Comparison of ENCODE assay signal across 17 cellular contexts in the genomic region with DNA sequence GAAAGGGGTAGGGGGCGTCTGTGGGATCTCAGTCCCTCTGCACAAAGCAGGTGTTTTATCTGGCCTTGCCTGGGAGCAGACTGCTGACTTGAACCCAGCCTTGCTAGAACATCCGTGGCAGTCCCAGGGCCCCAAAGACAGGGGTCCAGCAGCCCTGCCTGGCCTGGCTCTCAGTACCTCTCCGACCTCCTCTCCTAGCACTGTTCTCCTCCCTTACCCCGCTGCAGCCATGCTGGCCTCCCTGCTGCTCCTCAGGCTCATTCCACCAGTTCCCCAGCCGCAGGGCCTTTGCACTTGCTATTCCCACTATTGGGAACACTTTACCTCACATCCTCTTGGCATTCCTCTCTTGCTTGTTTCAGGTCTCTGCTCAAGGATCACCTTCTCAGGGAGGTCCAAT. TPM values are rescaled to one million over a fixed set of nuclear protein-coding genes. Genes with fewer than 3 reads are reported as not detected.
DNase-seq lines count a peak whose midpoint lies in the region; ATAC-seq, FAIRE-seq and TF ChIP-seq lines count a peak whose summit lies in the region.
"Had no signal": no experiment of that assay in that cellular context is flagged by ENCODE, and none has a peak within 500 bp of the region (broad histone marks: within the 10 kb centered on the region; RNA-seq: fewer than 3 reads in every experiment).

No MANE protein-coding gene starts in this region.

- H3K36me3 Mint-ChIP-seq in natural killer cell treated with Interleukin-12 subunit alpha and Interleukin-12 subunit beta and Interleukin-15 and Interleukin-18, amount 100 ng/mL, for 72 hours: no peaks in the 10 kb centered on the region
- H3K36me3 Mint-ChIP-seq in natural killer cell: no peaks in the 10 kb centered on the region
- H3K36me3 Mint-ChIP-seq: CD8-positive, alpha-beta memory T cell had no signal

- peak overlapping the region; percentile 75 for H2BK15ac ChIP-seq in neuronal stem cell (ENCODE audit: low read length)

- H3K4me1 ChIP-seq in HepG2 (ENCODE audit: insufficient read depth, low read length) (peaks cover 79% of the 10 kb centered on the region), neuronal stem cell (ENCODE audit: control insufficient read depth in 2 of 2, insufficient read depth in 1 of 2, low read depth in 1 of 2, low read length in 2 of 2) (no peaks in the 10 kb centered on the region)

- TF ChIP-seq POLR2A in HepG2 (IDR thresholded peaks at IDR 0.05; ENCODE audit: insufficient read depth in 1 of 2, low read depth in 2 of 2, low read length in 2 of 2): no peak

- no peak overlapping the region for H3K4ac ChIP-seq in neuronal stem cell (ENCODE audit: low read length)

- H4K91ac ChIP-seq in neuronal stem cell (ENCODE audit: low read depth, low read length, poor library complexity): no peak overlapping the region

- no peak overlapping the region for H3K27ac ChIP-seq in HepG2 (ENCODE audit: extremely low read length, insufficient read depth, low read length)
- no peak overlapping the region for H3K27ac ChIP-seq in neuronal stem cell (replicated peaks; ENCODE audit: low read length)
- H3K27ac ChIP-seq: BLaER1 had no signal

- H3K9me3 ChIP-seq in HepG2 (ENCODE audit: low read length): no peaks in the 10 kb centered on the region
- no peaks in the 10 kb centered on the region for H3K9me3 ChIP-seq in neuronal stem cell (replicated peaks in 1 of 2; ENCODE audit: control insufficient read depth in 2 of 2, insufficient read depth in 1 of 2, low read depth in 1 of 2, low read length in 2 of 2)
- H3K9me3 ChIP-seq: BLaER1, Caco-2 had no signal

- 63% methylated on average over 5 of the region's 5 CpGs for WGBS in HepG2 (ENCODE audit: low lambda C conversion rate)
- WGBS in neuronal stem cell (ENCODE audit: extremely low coverage in 2 of 2, insufficient read length in 2 of 2, insufficient replicate concordance in 1 of 2), 2 donors: no CpG with 5 or more reads among the region's 5 CpGs

- H3K4me2 ChIP-seq in HepG2 (ENCODE audit: low read depth, low read length): no peak overlapping the region
- no peak overlapping the region for H3K4me2 ChIP-seq in neuronal stem cell (ENCODE audit: insufficient read depth, low read length, poor library complexity, severe bottlenecking)
- H3K4me2 ChIP-seq: BLaER1 had no signal

- no peak overlapping the region for H3K4me3 Mint-ChIP-seq in natural killer cell treated with Interleukin-12 subunit alpha and Interleukin-12 subunit beta and Interleukin-15 and Interleukin-18, amount 100 ng/mL, for 72 hours
- H3K4me3 Mint-ChIP-seq in natural killer cell: no peak overlapping the region
- H3K4me3 Mint-ChIP-seq: CD8-positive, alpha-beta memory T cell had no signal

- H2BK5ac ChIP-seq in neuronal stem cell (ENCODE audit: low read length): no peak overlapping the region

- H2BK12ac ChIP-seq in neuronal stem cell (ENCODE audit: low read length): no peak overlapping the region

- POLR2A ChIA-PET in HepG2 (lab: Yijun Ruan, JAX): interaction anchor here (2.0 to 3.6 kb wide), 3 partner anchors 39 to 46 kb away, joined by 7 to 16 read pairs (median 16); partner anchors contain the start of gene DUSP1

- H3K36me3 ChIP-seq in HepG2 (replicated peaks in 1 of 2; ENCODE audit: control insufficient read depth in 1 of 2, insufficient read depth in 2 of 2, low read length in 2 of 2): no peaks in the 10 kb centered on the region
- no peaks in the 10 kb centered on the region for H3K36me3 ChIP-seq in neuronal stem cell (replicated peaks in 1 of 2; ENCODE audit: control insufficient read depth in 2 of 2, insufficient read depth in 2 of 2, low read length in 2 of 2)
- H3K36me3 ChIP-seq: BLaER1 had no signal

- no peaks in the 10 kb centered on the region for H4K20me1 ChIP-seq in HepG2 (ENCODE audit: insufficient read depth, low read length)
- H4K20me1 ChIP-seq: BLaER1 had no signal

- H3K23ac ChIP-seq in neuronal stem cell (ENCODE audit: low read depth, low read length, poor library complexity): peak overlapping the region; percentile 11

- TF ChIP-seq EP300 in HepG2 (IDR thresholded peaks at IDR 0.05; ENCODE audit: low read depth in 2 of 2, low read length in 2 of 2) (no peak), HepG2 (CRISPR knock-in tag; IDR thresholded peaks at IDR 0.05; ENCODE audit: borderline replicate concordance) (no peak)

- BruUV-seq in HepG2 (replicated peaks; lab: Mats Ljungman, UMichigan): no TSS peak

- CTCF ChIA-PET in HepG2 (lab: Yijun Ruan, JAX; ENCODE audit: low intra/inter-chr PET ratio, low total read pairs): no interaction called here

- peaks cover 32 to 40% of the 10 kb centered on the region in 2 donors for H3K27me3 Mint-ChIP-seq in natural killer cell treated with Interleukin-12 subunit alpha and Interleukin-12 subunit beta and Interleukin-15 and Interleukin-18, amount 100 ng/mL, for 72 hours
- H3K27me3 Mint-ChIP-seq in natural killer cell (ENCODE audit: low read depth in 2 of 2): peaks cover 54 to 81% of the 10 kb centered on the region in 2 donors

- H3K18ac ChIP-seq in neuronal stem cell (ENCODE audit: low read length): no peak overlapping the region

- no peak overlapping the region for H4K8ac ChIP-seq in neuronal stem cell (ENCODE audit: low read depth, low read length)

- H2AK5ac ChIP-seq in neuronal stem cell (ENCODE audit: low read depth, low read length): peak overlapping the region; percentile 40

- H3K27ac Mint-ChIP-seq in natural killer cell treated with Interleukin-12 subunit alpha and Interleukin-12 subunit beta and Interleukin-15 and Interleukin-18, amount 100 ng/mL, for 72 hours: no peak overlapping the region
- H3K27ac Mint-ChIP-seq in natural killer cell: no peak overlapping the region

- H3K9me3 Mint-ChIP-seq in natural killer cell treated with Interleukin-12 subunit alpha and Interleukin-12 subunit beta and Interleukin-15 and Interleukin-18, amount 100 ng/mL, for 72 hours: no peaks in the 10 kb centered on the region
- H3K9me3 Mint-ChIP-seq in natural killer cell: no peaks in the 10 kb centered on the region
- H3K9me3 Mint-ChIP-seq: CD8-positive, alpha-beta memory T cell had no signal

- peaks cover 15 to 19% of the 10 kb centered on the region in 2 donors for H3K4me1 Mint-ChIP-seq in natural killer cell treated with Interleukin-12 subunit alpha and Interleukin-12 subunit beta and Interleukin-15 and Interleukin-18, amount 100 ng/mL, for 72 hours (ENCODE audit: low read depth in 2 of 2)
- peaks cover 17 to 23% of the 10 kb centered on the region in 2 donors for H3K4me1 Mint-ChIP-seq in natural killer cell

- intact Hi-C loops in natural killer cell (cut with micrococcal nuclease): no loop called here
- intact Hi-C loops in HepG2 (cut with micrococcal nuclease; ENCODE audit: unreplicated experiment): no loop called here

- H3K14ac ChIP-seq in neuronal stem cell (ENCODE audit: low read length): no peak overlapping the region

- TF ChIP-seq CTCF in natural killer cell (IDR thresholded peaks at IDR 0.05) (no peak), HepG2 (CRISPR knock-in tag; IDR thresholded peaks at IDR 0.05) (no peak)

- no peak for ATAC-seq in natural killer cell treated with Interleukin-12 subunit alpha and Interleukin-12 subunit beta and Interleukin-15 and Interleukin-18, amount 100 ng/mL, for 72 hours
- no peak for ATAC-seq in natural killer cell
- ATAC-seq in HepG2: no peak
- no peak for ATAC-seq in GM19351 (IDR thresholded peaks at IDR 0.05; ENCODE audit: unreplicated experiment)
- ATAC-seq in HG03439 (IDR thresholded peaks at IDR 0.05; ENCODE audit: unreplicated experiment): no peak

- no peak for FAIRE-seq in HepG2 (lab: Jason Lieb, UNC)
- FAIRE-seq: GM12892, GM19239 had no signal

- in situ Hi-C loops in HepG2 (cut with HindIII; ENCODE audit: extremely low pct_ligation_motif_present, low pct_unique_long_range_greater_than_20kb): loop anchor here (5.0 kb wide), 1 partner anchor 177 kb away; no protein-coding TSS in a partner anchor

- peaks cover 2 to 38% of the 10 kb centered on the region in 2 experiments; a peak in 4 of 5 replicates for H3K27me3 ChIP-seq in HepG2 (ENCODE audit: control insufficient read depth in 1 of 2, insufficient read depth in 2 of 2, low read length in 2 of 2)
- peaks cover 0 to 40% (median 0%) of the 10 kb centered on the region in 3 experiments for H3K27me3 ChIP-seq in neuronal stem cell (ENCODE audit: control insufficient read depth in 3 of 3, insufficient read depth in 3 of 3, low read depth in 1 of 3, low read length in 3 of 3)
- H3K27me3 ChIP-seq: BLaER1 had no signal

- H3K79me1 ChIP-seq in neuronal stem cell (ENCODE audit: low read depth, low read length): no peaks in the 10 kb centered on the region

- no peaks in the 10 kb centered on the region for H3K79me2 ChIP-seq in HepG2 (ENCODE audit: insufficient read depth, low read length)

- TF ChIP-seq RAD21 in HepG2 (CRISPR knock-in tag; IDR thresholded peaks at IDR 0.05): no peak

- peak; percentile 23 for DNase-seq in natural killer cell treated with Interleukin-12 subunit alpha and Interleukin-12 subunit beta and Interleukin-15 and Interleukin-18, amount 100 ng/mL, for 72 hours (ENCODE audit: low spot score)
- DNase-seq in natural killer cell (no peak), HepG2 (ENCODE audit: low spot score) (no peak), neuronal stem cell (ENCODE audit: low spot score) (no peak), NCI-H226 (no peak)
- DNase-seq: 8988T; AML-193; Caco-2; CD8-positive, alpha-beta memory T cell; DND-41; GDM1; HCEC 1CT had no signal

- no peak overlapping the region for H2BK120ac ChIP-seq in neuronal stem cell (ENCODE audit: low read depth, low read length)

- H2AFZ ChIP-seq in HepG2 (ENCODE audit: low read length): no peak overlapping the region
- H2AFZ ChIP-seq in neuronal stem cell (ENCODE audit: low read length): no peak overlapping the region

- H3K9ac ChIP-seq in HepG2 (ENCODE audit: insufficient read depth, low read depth, low read length) (no peak overlapping the region), neuronal stem cell (ENCODE audit: low read depth, low read length, poor library complexity) (no peak overlapping the region)
- H3K9ac ChIP-seq: BLaER1 had no signal

- H3K4me3 ChIP-seq in HepG2 (replicated peaks in 1 of 3; ENCODE audit: insufficient read depth in 1 of 3, low read depth in 2 of 3, low read length in 3 of 3) (no peak overlapping the region), neuronal stem cell (ENCODE audit: low read length in 2 of 2) (no peak overlapping the region)
- H3K4me3 ChIP-seq: BLaER1 had no signal

RNA-seq across cellular contexts. Expression of gene DUSP1, which starts 45.2 kb away (rescaled TPM):
- total RNA-seq in natural killer cell treated with Interleukin-12 subunit alpha and Interleukin-12 subunit beta and Interleukin-15 and Interleukin-18, amount 100 ng/mL, for 72 hours: 10 to 100 TPM; 12.4 to 13.6 TPM
- 1,000 to 10,000 TPM; 1,579 to 2,725 (median 2,168) TPM for total RNA-seq in natural killer cell
- 18.0 and 27.1 TPM in 2 replicates for total RNA-seq in HepG2 (2016; rRNA removed; fragmentation: Illumina TruSeq; extraction: Trizol)
- total RNA-seq in HepG2 (2016; cell fraction: cytosol; rRNA removed; fragmentation: Illumina TruSeq; extraction: Trizol; ENCODE audit: low read depth): 7.1 and 7.8 TPM in 2 replicates
- total RNA-seq in HepG2 (2016; cell fraction: insoluble cytoplasmic fraction; rRNA removed; fragmentation: Illumina TruSeq; extraction: Trizol): 15.8 and 29.9 TPM in 2 replicates
- total RNA-seq in HepG2 (2016; cell fraction: membrane; rRNA removed; fragmentation: Illumina TruSeq; extraction: Trizol): 14.2 and 16.6 TPM in 2 replicates
- total RNA-seq in HepG2 (2016; cell fraction: nucleus; rRNA removed; fragmentation: Illumina TruSeq; extraction: Trizol): 53.7 and 56.5 TPM in 2 replicates
- 55.5 and 79.2 TPM in 2 replicates for polyA plus RNA-seq in HepG2 (2011; rRNA removed)
- 59.1 and 69.7 TPM in 2 replicates for polyA plus RNA-seq in HepG2 (2011; cell fraction: cytosol; rRNA removed)
- 85.1 and 113 TPM in 2 replicates for polyA plus RNA-seq in HepG2 (2011; cell fraction: nucleus; rRNA removed)
- 48.1 and 56.6 TPM in 2 replicates for polyA plus RNA-seq in HepG2 (2012)
- 4.7 and 6.0 TPM in 2 replicates for polyA plus RNA-seq in HepG2 (2016; cell fraction: cytosol; fragmentation: Illumina TruSeq; extraction: Trizol; ENCODE audit: low read depth)
- polyA plus RNA-seq in HepG2 (2016; cell fraction: insoluble cytoplasmic fraction; fragmentation: Illumina TruSeq; extraction: Trizol; ENCODE audit: low read depth): 17.2 and 23.0 TPM in 2 replicates
- 9.3 and 9.4 TPM in 2 replicates for polyA plus RNA-seq in HepG2 (2016; cell fraction: membrane; fragmentation: Illumina TruSeq; extraction: Trizol; ENCODE audit: low read depth)
- 63.2 and 85.8 TPM in 2 replicates for polyA plus RNA-seq in HepG2 (2016; cell fraction: nucleus; fragmentation: Illumina TruSeq; extraction: Trizol; ENCODE audit: insufficient read depth, low read depth)
- 142 and 198 TPM in 2 replicates for polyA minus RNA-seq in HepG2 (2011; rRNA and poly(A)+ RNA removed; ENCODE audit: low replicate concordance)
- 72.5 and 80.5 TPM in 2 replicates for polyA minus RNA-seq in HepG2 (2011; cell fraction: cytosol; rRNA and poly(A)+ RNA removed)
- 95.3 and 131 TPM in 2 replicates for polyA minus RNA-seq in HepG2 (2011; cell fraction: nucleus; rRNA and poly(A)+ RNA removed)
- polyA plus RNA-seq in neuronal stem cell (2013, experiment 1 of 2): 10.2 TPM
- polyA plus RNA-seq in neuronal stem cell (2013, experiment 2 of 2): 10.0 TPM

Comparison
In these comparisons a context has a peak if more than half of its experiments do, and no peak if none do; other contexts are left out.
1. RNA of gene DUSP1, which starts 45.2 kb away (total RNA-seq): 1,579 to 2,725 TPM in natural killer cell; 7.1 to 56.5 TPM in HepG2 and 12.4 to 13.6 TPM in natural killer cell treated with Interleukin-12 subunit alpha and Interleukin-12 subunit beta and Interleukin-15 and Interleukin-18, amount 100 ng/mL, for 72 hours; every median in the first group is over 10 times any median in the second.